14 cellular contexts compared by ENCODE assay signal in the genomic region with DNA sequence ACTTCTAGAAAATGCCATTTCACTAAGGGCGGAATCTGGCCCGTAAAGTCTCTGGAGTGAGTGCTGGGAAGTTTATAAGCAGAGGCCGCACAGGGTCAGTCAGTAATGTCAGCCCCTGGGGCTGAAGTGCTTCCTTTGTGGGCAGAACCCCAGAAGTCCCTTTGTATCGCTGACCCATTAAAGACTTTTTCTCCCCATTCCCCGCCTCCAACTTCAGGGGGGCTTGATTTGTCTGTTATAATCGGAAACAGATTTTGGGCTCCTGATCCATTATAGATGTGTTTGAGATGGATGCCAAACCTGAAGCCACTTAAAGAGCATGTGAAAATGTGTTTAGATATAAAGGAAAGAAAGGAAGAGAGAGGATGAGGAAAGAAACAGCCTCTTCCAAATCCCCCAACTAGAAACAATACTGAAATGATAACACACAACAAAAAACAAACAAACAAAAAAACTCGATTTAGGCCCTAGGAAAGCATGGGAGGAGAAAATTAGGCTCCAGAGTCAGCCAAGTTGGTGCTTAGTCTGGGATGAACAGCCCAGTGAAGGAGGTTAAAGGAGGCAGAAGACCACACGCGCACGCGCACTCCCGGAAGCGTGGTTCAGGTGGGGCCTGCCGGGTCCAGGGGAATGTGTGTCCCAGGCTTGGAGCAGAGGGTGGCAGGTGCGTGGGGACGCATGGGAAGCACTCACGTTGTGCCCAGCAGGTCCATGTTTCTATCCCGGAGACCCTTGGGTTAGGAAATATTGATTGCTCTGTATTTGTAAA. TPM values are rescaled to one million over a fixed set of nuclear protein-coding genes. Genes with fewer than 3 reads are reported as not detected.
DNase-seq lines count a peak whose midpoint lies in the region; ATAC-seq, FAIRE-seq and TF ChIP-seq lines count a peak whose summit lies in the region.
"Had no signal": no experiment of that assay in that cellular context is flagged by ENCODE, and none has a peak within 500 bp of the region (broad histone marks: within the 10 kb centered on the region; RNA-seq: fewer than 3 reads in every experiment).

No MANE protein-coding gene starts in this region.

- no peak for DNase-seq in HepG2 (ENCODE audit: low spot score)
- DNase-seq in right lobe of liver: no peak
- no peak for DNase-seq in type B pancreatic cell (ENCODE audit: extremely low spot score, unreplicated experiment)
- no peak for DNase-seq in SK-N-DZ (ENCODE audit: low spot score)
- DNase-seq in RPMI8226: no peak
- no peak for DNase-seq in COLO829 (ENCODE audit: low spot score)
- DNase-seq: activated CD4-positive, alpha-beta T cell treated with anti-CD3 and anti-CD28 coated beads for 36 hours; DMS 273 treated with DMSO at 0.1 percent for 48 hours; MG63; NCI-H2107; stimulated activated CD4-positive, alpha-beta T cell treated with anti-CD3 and anti-CD28 coated beads, Interleukin-4, amount 100 ng/mL, for 24 hours had no signal

- BruUV-seq in HepG2 (replicated peaks; lab: Mats Ljungman, UMichigan): no TSS peak

- H3K4me3 Mint-ChIP-seq in activated T-helper 17 cell treated with anti-CD3 and anti-CD28 coated beads, Interleukin-2, amount 50 U/mL, for 72 hours: peak overlapping the region; percentile 6
- H3K4me3 Mint-ChIP-seq in type B pancreatic cell: peak overlapping the region; percentile 65
- H3K4me3 Mint-ChIP-seq: activated CD4-positive, alpha-beta T cell treated with anti-CD3 and anti-CD28 coated beads for 36 hours had no signal

- no peaks in the 10 kb centered on the region for H3K27me3 Mint-ChIP-seq in activated T-helper 17 cell treated with anti-CD3 and anti-CD28 coated beads, Interleukin-2, amount 50 U/mL, for 72 hours
- H3K27me3 Mint-ChIP-seq in type B pancreatic cell: no peaks in the 10 kb centered on the region
- H3K27me3 Mint-ChIP-seq: activated CD4-positive, alpha-beta T cell treated with anti-CD3 and anti-CD28 coated beads for 36 hours had no signal

- H3K27me3 ChIP-seq in HepG2 (ENCODE audit: control insufficient read depth in 1 of 2, insufficient read depth in 2 of 2, low read length in 2 of 2) (no peaks in the 10 kb centered on the region), right lobe of liver (no peaks in the 10 kb centered on the region)
- H3K27me3 ChIP-seq: MG63 had no signal

- ATAC-seq in HepG2 (no peak), right lobe of liver (no peak)
- no peak for ATAC-seq in activated T-helper 17 cell treated with anti-CD3 and anti-CD28 coated beads, Interleukin-2, amount 50 U/mL, for 72 hours (replicated peaks)
- ATAC-seq: activated CD4-positive, alpha-beta T cell treated with anti-CD3 and anti-CD28 coated beads for 36 hours; sciatic nerve had no signal

- CTCF ChIA-PET in HepG2 (lab: Yijun Ruan, JAX; ENCODE audit: low intra/inter-chr PET ratio, low total read pairs): no interaction called here

- H4K20me1 ChIP-seq in HepG2 (ENCODE audit: insufficient read depth, low read length): peaks cover 15% of the 10 kb centered on the region; the same call in 1 of the 2 replicates

- peaks cover 23 to 58% of the 10 kb centered on the region in 2 experiments for H3K36me3 ChIP-seq in HepG2 (replicated peaks in 1 of 2; ENCODE audit: control insufficient read depth in 1 of 2, insufficient read depth in 2 of 2, low read length in 2 of 2)
- H3K36me3 ChIP-seq in right lobe of liver: no peaks in the 10 kb centered on the region
- peaks cover 86% of the 10 kb centered on the region for H3K36me3 ChIP-seq in mesodermal cell (ENCODE audit: control insufficient read depth, insufficient read depth, low read length)
- H3K36me3 ChIP-seq: MG63 had no signal

- TF ChIP-seq EP300 in HepG2 (IDR thresholded peaks at IDR 0.05; ENCODE audit: low read depth in 2 of 2, low read length in 2 of 2): no peak
- no peak for TF ChIP-seq EP300 in HepG2 (CRISPR knock-in tag; IDR thresholded peaks at IDR 0.05; ENCODE audit: borderline replicate concordance)

- TF ChIP-seq RAD21 in HepG2 (CRISPR knock-in tag; IDR thresholded peaks at IDR 0.05): no peak

- peaks cover 84% of the 10 kb centered on the region for H3K36me3 Mint-ChIP-seq in activated T-helper 17 cell treated with anti-CD3 and anti-CD28 coated beads, Interleukin-2, amount 50 U/mL, for 72 hours (ENCODE audit: low read depth)
- H3K36me3 Mint-ChIP-seq in type B pancreatic cell: peaks cover 32% of the 10 kb centered on the region

- FAIRE-seq in HepG2 (lab: Jason Lieb, UNC): peak; percentile 30

- intact Hi-C loops in HepG2 (cut with micrococcal nuclease; ENCODE audit: unreplicated experiment) (loop anchor here (10.0 kb wide), 1 partner anchor 121 kb away; no protein-coding TSS in a partner anchor), right lobe of liver (cut with DNase I) (no loop called here)

- H3K79me2 ChIP-seq in HepG2 (ENCODE audit: insufficient read depth, low read length): peaks cover 57% of the 10 kb centered on the region

- H3K4me1 ChIP-seq in HepG2 (ENCODE audit: insufficient read depth, low read length) (peaks cover 54% of the 10 kb centered on the region), right lobe of liver (peaks cover 0 to 17% (median 6%) of the 10 kb centered on the region in 4 donors), mesodermal cell (ENCODE audit: control insufficient read depth, insufficient read depth, low read length, poor library complexity, severe bottlenecking) (peaks cover 65% of the 10 kb centered on the region)

- 95% methylated on average over 17 of the region's 18 CpGs for WGBS in HepG2 (ENCODE audit: low lambda C conversion rate)
- WGBS in right lobe of liver (ENCODE audit: insufficient coverage, low coverage, low lambda C conversion rate, missing lambda C conversion rate): 82% methylated on average over 16 of the region's 18 CpGs
- WGBS in mesodermal cell (ENCODE audit: insufficient coverage in 2 of 2), 2 experiments: 94 to 96% methylated on average over 11 to 14 of the region's 18 CpGs

- in situ Hi-C loops in HepG2 (cut with HindIII; ENCODE audit: extremely low pct_ligation_motif_present, low pct_unique_long_range_greater_than_20kb): no loop called here

- H3K27ac Mint-ChIP-seq in activated T-helper 17 cell treated with anti-CD3 and anti-CD28 coated beads, Interleukin-2, amount 50 U/mL, for 72 hours: peak overlapping the region; percentile 45
- peak overlapping the region; percentile 19 for H3K27ac Mint-ChIP-seq in type B pancreatic cell

- H3K9me3 ChIP-seq in HepG2 (ENCODE audit: low read length) (no peaks in the 10 kb centered on the region), right lobe of liver (no peaks in the 10 kb centered on the region), mesodermal cell (ENCODE audit: control insufficient read depth, low read length) (no peaks in the 10 kb centered on the region)
- H3K9me3 ChIP-seq: MG63 had no signal

- POLR2A ChIA-PET in HepG2 (lab: Yijun Ruan, JAX): no interaction called here

- no peak overlapping the region for H3K4me3 ChIP-seq in HepG2 (replicated peaks in 1 of 3; ENCODE audit: insufficient read depth in 1 of 3, low read depth in 2 of 3, low read length in 3 of 3)
- H3K4me3 ChIP-seq in right lobe of liver: no peak overlapping the region
- no peak overlapping the region for H3K4me3 ChIP-seq in mesodermal cell (ENCODE audit: extremely low read depth, insufficient read depth, low read length, poor library complexity, severe bottlenecking)
- H3K4me3 ChIP-seq: MG63 had no signal

- no peak overlapping the region for H3K27ac ChIP-seq in HepG2 (ENCODE audit: extremely low read length, insufficient read depth, low read length)
- H3K27ac ChIP-seq in right lobe of liver: no peak overlapping the region
- H3K27ac ChIP-seq in mesodermal cell (ENCODE audit: low read depth, low read length, severe bottlenecking): peak overlapping the region; percentile 57

- H3K9me3 Mint-ChIP-seq in activated T-helper 17 cell treated with anti-CD3 and anti-CD28 coated beads, Interleukin-2, amount 50 U/mL, for 72 hours: no peaks in the 10 kb centered on the region
- H3K9me3 Mint-ChIP-seq in type B pancreatic cell: no peaks in the 10 kb centered on the region

- H3K4me2 ChIP-seq in HepG2 (ENCODE audit: low read depth, low read length): no peak overlapping the region

- no peak for TF ChIP-seq POLR2A in HepG2 (IDR thresholded peaks at IDR 0.05; ENCODE audit: insufficient read depth in 1 of 2, low read depth in 2 of 2, low read length in 2 of 2)
- TF ChIP-seq POLR2A in right lobe of liver (IDR thresholded peaks at IDR 0.05): no peak

- TF ChIP-seq CTCF in HepG2 (CRISPR knock-in tag; IDR thresholded peaks at IDR 0.05) (no peak), right lobe of liver (IDR thresholded peaks at IDR 0.05) (no peak), type B pancreatic cell (conservative IDR thresholded peaks at IDR 0.05) (no peak)

- H3K4me1 Mint-ChIP-seq in activated T-helper 17 cell treated with anti-CD3 and anti-CD28 coated beads, Interleukin-2, amount 50 U/mL, for 72 hours: peaks cover 68% of the 10 kb centered on the region
- peaks cover 75% of the 10 kb centered on the region for H3K4me1 Mint-ChIP-seq in type B pancreatic cell (ENCODE audit: unreplicated experiment)

- no peak overlapping the region for H3K9ac ChIP-seq in HepG2 (ENCODE audit: insufficient read depth, low read depth, low read length)

- H2AFZ ChIP-seq in HepG2 (ENCODE audit: low read length): no peak overlapping the region

RNA-seq across cellular contexts. Expression of a gene that starts 27.1 kb away (rescaled TPM):
- total RNA-seq in HepG2 (2016; rRNA removed; fragmentation: Illumina TruSeq; extraction: Trizol) (68.1 and 78.4 TPM in 2 replicates), right lobe of liver (10 to 100 TPM; 12.0 to 22.6 (median 19.4) TPM), type B pancreatic cell (ENCODE audit: low replicate concordance) (65.0 and 158 TPM in 2 replicates)
- 20.7 and 27.5 TPM in 2 replicates for total RNA-seq in HepG2 (2016; cell fraction: cytosol; rRNA removed; fragmentation: Illumina TruSeq; extraction: Trizol; ENCODE audit: low read depth)
- 63.6 and 75.1 TPM in 2 replicates for total RNA-seq in HepG2 (2016; cell fraction: insoluble cytoplasmic fraction; rRNA removed; fragmentation: Illumina TruSeq; extraction: Trizol)
- 46.0 and 48.0 TPM in 2 replicates for total RNA-seq in HepG2 (2016; cell fraction: membrane; rRNA removed; fragmentation: Illumina TruSeq; extraction: Trizol)
- 99.8 and 106 TPM in 2 replicates for total RNA-seq in HepG2 (2016; cell fraction: nucleus; rRNA removed; fragmentation: Illumina TruSeq; extraction: Trizol)
- 71.5 and 77.5 TPM in 2 replicates for polyA plus RNA-seq in HepG2 (2011; rRNA removed)
- 46.4 and 63.8 TPM in 2 replicates for polyA plus RNA-seq in HepG2 (2011; cell fraction: cytosol; rRNA removed)
- 160 and 214 TPM in 2 replicates for polyA plus RNA-seq in HepG2 (2011; cell fraction: nucleus; rRNA removed)
- 58.9 and 61.5 TPM in 2 replicates for polyA plus RNA-seq in HepG2 (2012)
- 44.4 and 51.3 TPM in 2 replicates for polyA plus RNA-seq in HepG2 (2016; cell fraction: cytosol; fragmentation: Illumina TruSeq; extraction: Trizol; ENCODE audit: low read depth)
- polyA plus RNA-seq in HepG2 (2016; cell fraction: insoluble cytoplasmic fraction; fragmentation: Illumina TruSeq; extraction: Trizol; ENCODE audit: low read depth): 65.9 and 71.3 TPM in 2 replicates
- polyA plus RNA-seq in HepG2 (2016; cell fraction: membrane; fragmentation: Illumina TruSeq; extraction: Trizol; ENCODE audit: low read depth): 51.0 and 55.4 TPM in 2 replicates
- polyA plus RNA-seq in HepG2 (2016; cell fraction: nucleus; fragmentation: Illumina TruSeq; extraction: Trizol; ENCODE audit: insufficient read depth, low read depth): 80.0 and 84.1 TPM in 2 replicates
- polyA minus RNA-seq in HepG2 (2011; rRNA and poly(A)+ RNA removed; ENCODE audit: low replicate concordance): 123 and 154 TPM in 2 replicates
- polyA minus RNA-seq in HepG2 (2011; cell fraction: cytosol; rRNA and poly(A)+ RNA removed): 38.9 and 41.5 TPM in 2 replicates
- 157 and 171 TPM in 2 replicates for polyA minus RNA-seq in HepG2 (2011; cell fraction: nucleus; rRNA and poly(A)+ RNA removed)
- total RNA-seq in activated T-helper 17 cell treated with anti-CD3 and anti-CD28 coated beads, Interleukin-2, amount 50 U/mL, for 72 hours: 100 to 1,000 TPM in 1 of 2 donors, 10 to 100 TPM in 1; 96.3 to 128 TPM
- polyA plus RNA-seq in mesodermal cell (2013, experiment 1 of 2): 58.1 TPM
- polyA plus RNA-seq in mesodermal cell (2013, experiment 2 of 2): 55.9 TPM
- polyA plus RNA-seq in SK-N-DZ (2014; cell fraction: cytosol; rRNA removed): 24.2 and 32.3 TPM in 2 replicates
- 19.7 and 28.7 TPM in 2 replicates for polyA plus RNA-seq in SK-N-DZ (2014; cell fraction: nucleus; rRNA removed)
